In the genomic region with DNA sequence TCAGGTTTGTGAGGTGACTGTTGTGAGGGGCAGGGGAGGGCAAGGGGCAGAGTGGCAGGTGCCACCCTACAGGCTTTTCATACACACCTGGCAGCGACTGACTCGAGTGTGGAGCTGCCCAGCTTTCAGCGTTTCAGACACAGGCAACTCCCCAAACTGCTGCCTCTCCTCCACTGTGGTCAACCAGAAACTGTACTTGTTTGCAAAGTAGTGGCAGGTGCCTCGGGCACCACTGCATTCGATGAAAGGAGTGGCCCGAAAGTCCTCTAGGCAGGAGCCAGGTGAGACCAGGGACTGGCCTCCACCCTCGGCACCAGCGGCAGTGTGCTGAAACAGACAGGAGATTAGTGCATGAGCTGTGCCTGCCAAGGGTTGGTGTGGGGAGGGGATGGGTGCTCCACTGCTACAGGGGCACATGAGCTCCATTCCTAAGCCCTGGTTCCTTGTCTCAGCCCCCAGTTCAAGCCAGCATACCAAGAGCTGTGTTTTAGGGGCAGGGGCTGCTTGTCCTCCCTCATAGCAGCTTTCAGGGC, we compare ENCODE assay signal across 27 cellular contexts.
"Had no signal": no experiment of that assay in that cellular context is flagged by ENCODE, and none has a peak within 500 bp of the region (broad histone marks: within the 10 kb centered on the region; RNA-seq: fewer than 3 reads in every experiment).

No MANE protein-coding gene starts in this region.

- DNase-seq: natural killer cell; occipital lobe; ovary; psoas muscle; right cardiac atrium; right lobe of liver; sigmoid colon; small intestine; stimulated activated CD4-positive, alpha-beta T cell treated with anti-CD3 and anti-CD28 coated beads, Interleukin-15, amount 100 ng/mL, for 24 hours; stimulated activated CD4-positive, alpha-beta T cell treated with anti-CD3 and anti-CD28 coated beads, Interleukin-2, amount 100 ng/mL, for 24 hours; stimulated activated CD4-positive, alpha-beta T cell treated with anti-CD3 and anti-CD28 coated beads, Interleukin-2, amount 100 ng/mL, for 48 hours; stimulated activated CD4-positive, alpha-beta T cell treated with anti-CD3 and anti-CD28 coated beads, Interleukin-4, amount 100 ng/mL, for 24 hours; stimulated activated naive B cell treated with anti-CD40 and anti-IgM and Interleukin-4, amounts not matched to agents 10 μg/mL and 1 μg/mL and 100 μg/mL, for 72 hours; stimulated activated naive CD4-positive, alpha-beta T cell treated with Interleukin-2 at 50 U/mL for 16 hours; stomach; thyroid gland; upper lobe of right lung; uterus had no signal

- H3K4me1 ChIP-seq: neural progenitor cell, parathyroid adenoma, psoas muscle, right lobe of liver, sigmoid colon, stomach, thyroid gland, tibial nerve, upper lobe of right lung, uterus had no signal

- H3K27me3 ChIP-seq: neural progenitor cell, ovary, right lobe of liver, sigmoid colon, thyroid gland, upper lobe of right lung, uterus had no signal

- H3K36me3 ChIP-seq: neural progenitor cell, ovary, right lobe of liver, thoracic aorta, thyroid gland, upper lobe of right lung, uterus had no signal

- H3K36me3 Mint-ChIP-seq: natural killer cell had no signal

- H3K4me3 ChIP-seq: neural progenitor cell, ovary, psoas muscle, right lobe of liver, sigmoid colon, stomach, thoracic aorta, thyroid gland, tibial nerve, upper lobe of right lung, uterus had no signal

- H3K79me2 ChIP-seq: parathyroid adenoma had no signal

- H3K9ac ChIP-seq: neural progenitor cell, parathyroid adenoma had no signal

- ATAC-seq: natural killer cell; psoas muscle; right cardiac atrium; stimulated activated effector memory CD8-positive, alpha-beta T cell treated with anti-CD3 and anti-CD28 coated beads, Interleukin-12 subunit alpha, Interleukin-12 subunit beta, amount 100 ng/mL, for 72 hours; stimulated activated naive B cell treated with anti-CD40 and anti-IgM and Interleukin-4, amounts not matched to agents 10 μg/mL and 1 μg/mL and 100 μg/mL, for 72 hours; upper lobe of right lung had no signal

- H3K27me3 Mint-ChIP-seq: progenitor cell of endocrine pancreas; stimulated activated naive B cell treated with anti-CD40 and anti-IgM and Interleukin-4, amounts not matched to agents 10 μg/mL and 1 μg/mL and 100 μg/mL, for 72 hours; stimulated activated naive CD8-positive, alpha-beta T cell treated with anti-CD3 and anti-CD28 coated beads, Interleukin-15, Interleukin-2, amounts not matched to agents 100 ng/mL and 50 ng/mL, for 24 hours; type B pancreatic cell had no signal

- H3K9me3 ChIP-seq: ovary, psoas muscle, right lobe of liver, sigmoid colon, stomach, thoracic aorta, thyroid gland, tibial nerve, upper lobe of right lung, uterus had no signal

- H3K4me1 Mint-ChIP-seq: natural killer cell; nephron; neural progenitor cell; stimulated activated effector memory CD8-positive, alpha-beta T cell treated with anti-CD3 and anti-CD28 coated beads, Interleukin-12 subunit alpha, Interleukin-12 subunit beta, amount 100 ng/mL, for 72 hours; stimulated activated naive B cell treated with anti-CD40 and anti-IgM and Interleukin-4, amounts not matched to agents 10 μg/mL and 1 μg/mL and 100 μg/mL, for 72 hours had no signal

- H3K4me3 Mint-ChIP-seq: natural killer cell; nephron; neural progenitor cell; stimulated activated effector memory CD8-positive, alpha-beta T cell treated with anti-CD3 and anti-CD28 coated beads, Interleukin-12 subunit alpha, Interleukin-12 subunit beta, amount 100 ng/mL, for 72 hours; stimulated activated naive B cell treated with anti-CD40 and anti-IgM and Interleukin-4, amounts not matched to agents 10 μg/mL and 1 μg/mL and 100 μg/mL, for 72 hours; stimulated activated naive CD8-positive, alpha-beta T cell treated with anti-CD3 and anti-CD28 coated beads, Interleukin-15, Interleukin-2, amounts not matched to agents 100 ng/mL and 50 ng/mL, for 24 hours; type B pancreatic cell had no signal

- H2AFZ ChIP-seq: neural progenitor cell, parathyroid adenoma had no signal

- H3K27ac Mint-ChIP-seq: natural killer cell; nephron; neural progenitor cell; progenitor cell of endocrine pancreas; stimulated activated effector memory CD8-positive, alpha-beta T cell treated with anti-CD3 and anti-CD28 coated beads, Interleukin-12 subunit alpha, Interleukin-12 subunit beta, amount 100 ng/mL, for 72 hours; stimulated activated naive B cell treated with anti-CD40 and anti-IgM and Interleukin-4, amounts not matched to agents 10 μg/mL and 1 μg/mL and 100 μg/mL, for 72 hours; stimulated activated naive CD8-positive, alpha-beta T cell treated with anti-CD3 and anti-CD28 coated beads, Interleukin-15, Interleukin-2, amounts not matched to agents 100 ng/mL and 50 ng/mL, for 24 hours; type B pancreatic cell had no signal

- H3K27ac ChIP-seq: neural progenitor cell, ovary, parathyroid adenoma, psoas muscle, right lobe of liver, sigmoid colon, stomach, thoracic aorta, thyroid gland, tibial nerve, upper lobe of right lung, uterus had no signal

- H3K9me3 Mint-ChIP-seq: natural killer cell; nephron; neural progenitor cell; stimulated activated effector memory CD8-positive, alpha-beta T cell treated with anti-CD3 and anti-CD28 coated beads, Interleukin-12 subunit alpha, Interleukin-12 subunit beta, amount 100 ng/mL, for 72 hours; stimulated activated naive B cell treated with anti-CD40 and anti-IgM and Interleukin-4, amounts not matched to agents 10 μg/mL and 1 μg/mL and 100 μg/mL, for 72 hours; stimulated activated naive CD8-positive, alpha-beta T cell treated with anti-CD3 and anti-CD28 coated beads, Interleukin-15, Interleukin-2, amounts not matched to agents 100 ng/mL and 50 ng/mL, for 24 hours; type B pancreatic cell had no signal

- H3K4me2 ChIP-seq: neural progenitor cell had no signal
